Comparison of ENCODE assay signal across 26 cellular contexts in the genomic region with DNA sequence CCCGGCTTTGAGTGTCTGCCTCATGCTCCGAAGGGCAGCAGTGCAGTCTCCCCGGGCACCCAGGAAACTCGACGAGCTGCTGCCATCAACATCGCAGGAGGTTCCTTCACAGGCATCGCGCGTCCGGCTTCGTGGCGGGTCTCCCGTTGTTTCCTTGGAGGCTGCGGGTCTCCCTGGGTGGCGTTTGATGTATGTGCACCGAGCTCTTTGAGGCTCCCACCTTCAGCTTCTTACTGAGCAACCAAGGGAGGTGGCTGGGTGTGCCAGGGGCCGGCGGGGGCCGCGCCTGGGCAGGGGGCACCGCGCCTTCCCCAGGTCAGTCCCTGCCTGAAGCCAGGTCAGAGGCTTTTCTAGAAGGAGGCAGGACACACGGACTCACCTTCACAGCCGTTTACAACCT. TPM values are rescaled to one million over a fixed set of nuclear protein-coding genes. Genes with fewer than 3 reads are reported as not detected.
DNase-seq lines count a peak whose midpoint lies in the region; ATAC-seq and TF ChIP-seq lines count a peak whose summit lies in the region.
"Had no signal": no experiment of that assay in that cellular context is flagged by ENCODE, and none has a peak within 500 bp of the region (broad histone marks: within the 10 kb centered on the region; RNA-seq: fewer than 3 reads in every experiment).

No MANE protein-coding gene starts in this region.

- no peaks in the 10 kb centered on the region for H3K79me1 ChIP-seq in neuronal stem cell (ENCODE audit: low read depth, low read length)

- peaks cover 9 to 10% of the 10 kb centered on the region in 2 donors for H3K9me3 Mint-ChIP-seq in stimulated activated naive B cell treated with anti-CD40 and anti-IgM and Interleukin-4, amounts not matched to agents 10 μg/mL and 1 μg/mL and 100 μg/mL, for 72 hours
- H3K9me3 Mint-ChIP-seq in natural killer cell treated with Interleukin-12 subunit alpha and Interleukin-12 subunit beta and Interleukin-15 and Interleukin-18, amount 100 ng/mL, for 72 hours, result no peaks in the 10 kb centered on the region
- H3K9me3 Mint-ChIP-seq: CD8-positive, alpha-beta memory T cell had no signal

- no peak overlapping the region for H3K4ac ChIP-seq in neuronal stem cell (ENCODE audit: low read length)

- no peaks in the 10 kb centered on the region for H3K4me1 Mint-ChIP-seq in stimulated activated naive B cell treated with anti-CD40 and anti-IgM and Interleukin-4, amounts not matched to agents 10 μg/mL and 1 μg/mL and 100 μg/mL, for 72 hours
- H3K4me1 Mint-ChIP-seq in natural killer cell treated with Interleukin-12 subunit alpha and Interleukin-12 subunit beta and Interleukin-15 and Interleukin-18, amount 100 ng/mL, for 72 hours (ENCODE audit: low read depth in 2 of 2), result peaks cover 0 to 3% of the 10 kb centered on the region in 2 donors
- H3K4me1 Mint-ChIP-seq: CD14-positive monocyte had no signal

- POLR2A ChIA-PET in RWPE1 (lab: Yijun Ruan, JAX; ENCODE audit: low non-redundant PET), result no interaction called here

- no peak overlapping the region for H4K91ac ChIP-seq in neuronal stem cell (ENCODE audit: low read depth, low read length, poor library complexity)

- H3K4me2 ChIP-seq in BLaER1 (peak overlapping the region; percentile 43; the same call in 1 of the 2 replicates), neuronal stem cell (ENCODE audit: insufficient read depth, low read length, poor library complexity, severe bottlenecking) (no peak overlapping the region)
- H3K4me2 ChIP-seq in BLaER1 treated with 17β-estradiol and CSF1 and Interleukin-3, amounts not matched to agents 10 nM and 100 nM, result peak overlapping the region in 6 of 11 experiments; percentile 19 to 92 (median 43); a peak in 8 of 22 replicates

- H3K27me3 Mint-ChIP-seq in stimulated activated naive B cell treated with anti-CD40 and anti-IgM and Interleukin-4, amounts not matched to agents 10 μg/mL and 1 μg/mL and 100 μg/mL, for 72 hours, result peaks cover 23 to 54% of the 10 kb centered on the region in 2 donors
- H3K27me3 Mint-ChIP-seq in natural killer cell treated with Interleukin-12 subunit alpha and Interleukin-12 subunit beta and Interleukin-15 and Interleukin-18, amount 100 ng/mL, for 72 hours, result no peaks in the 10 kb centered on the region
- H3K27me3 Mint-ChIP-seq: CD4-positive, alpha-beta memory T cell; CD4-positive, CD25-positive, alpha-beta regulatory T cell had no signal

- peak overlapping the region; percentile 80 for H3K23ac ChIP-seq in neuronal stem cell (ENCODE audit: low read depth, low read length, poor library complexity)

- H3K9ac ChIP-seq in BLaER1 (no peak overlapping the region), neuronal stem cell (ENCODE audit: low read depth, low read length, poor library complexity) (no peak overlapping the region)
- H3K9ac ChIP-seq in BLaER1 treated with 17β-estradiol and CSF1 and Interleukin-3, amounts not matched to agents 10 nM and 100 nM, result peak overlapping the region in 1 of 11 experiments; percentile 14; a peak in 1 of 22 replicates

- H2BK5ac ChIP-seq in neuronal stem cell (ENCODE audit: low read length), result peak overlapping the region; percentile 66

- no peak for DNase-seq in RWPE1 (ENCODE audit: low spot score)
- no peak for DNase-seq in neuronal stem cell (ENCODE audit: low spot score)
- no peak for DNase-seq in stimulated activated naive B cell treated with anti-CD40 and anti-IgM and Interleukin-4, amounts not matched to agents 10 μg/mL and 1 μg/mL and 100 μg/mL, for 72 hours
- no peak for DNase-seq in natural killer cell treated with Interleukin-12 subunit alpha and Interleukin-12 subunit beta and Interleukin-15 and Interleukin-18, amount 100 ng/mL, for 72 hours (ENCODE audit: low spot score)
- DNase-seq: 8988T; ACHN; BE2C; C1 segment of cervical spinal cord; CD4-positive, alpha-beta memory T cell; CD4-positive, CD25-positive, alpha-beta regulatory T cell; CD8-positive, alpha-beta memory T cell; COR-L47; DMS 273 treated with DMSO at 0.1 percent for 48 hours; DMS153; DMS53; DMS79; DND-41; EL; GDM1 had no signal

- no peak overlapping the region for H3K4me3 ChIP-seq in BLaER1
- H3K4me3 ChIP-seq in BLaER1 treated with 17β-estradiol and CSF1 and Interleukin-3, amounts not matched to agents 10 nM and 100 nM, result no peak overlapping the region
- no peak overlapping the region for H3K4me3 ChIP-seq in neuronal stem cell (ENCODE audit: low read length in 2 of 2)
- H3K4me3 ChIP-seq: GM12878 had no signal

- peak overlapping the region; percentile 89 for H3K18ac ChIP-seq in neuronal stem cell (ENCODE audit: low read length)

- peak overlapping the region; percentile 92 for H2BK15ac ChIP-seq in neuronal stem cell (ENCODE audit: low read length)

- no peak overlapping the region for H3K14ac ChIP-seq in neuronal stem cell (ENCODE audit: low read length)

- CTCF ChIA-PET in RWPE1 (lab: Yijun Ruan, JAX), result interaction anchor here (0.6 kb wide), 1 partner anchor 168 kb away, joined by 3 read pairs; no protein-coding TSS in a partner anchor

- H3K4me3 Mint-ChIP-seq in stimulated activated naive B cell treated with anti-CD40 and anti-IgM and Interleukin-4, amounts not matched to agents 10 μg/mL and 1 μg/mL and 100 μg/mL, for 72 hours, result no peak overlapping the region
- no peak overlapping the region for H3K4me3 Mint-ChIP-seq in natural killer cell treated with Interleukin-12 subunit alpha and Interleukin-12 subunit beta and Interleukin-15 and Interleukin-18, amount 100 ng/mL, for 72 hours
- H3K4me3 Mint-ChIP-seq: CD14-positive monocyte; CD4-positive, alpha-beta memory T cell; CD4-positive, CD25-positive, alpha-beta regulatory T cell had no signal

- no peak overlapping the region for H2AFZ ChIP-seq in neuronal stem cell (ENCODE audit: low read length)

- TF ChIP-seq CTCF in RWPE1 (conservative IDR thresholded peaks at IDR 0.05; ENCODE audit: low read depth), result no peak

- no peaks in the 10 kb centered on the region for H3K36me3 ChIP-seq in BLaER1
- no peaks in the 10 kb centered on the region for H3K36me3 ChIP-seq in BLaER1 treated with 17β-estradiol and CSF1 and Interleukin-3, amounts not matched to agents 10 nM and 100 nM
- no peaks in the 10 kb centered on the region for H3K36me3 ChIP-seq in neuronal stem cell (replicated peaks in 1 of 2; ENCODE audit: control insufficient read depth in 2 of 2, insufficient read depth in 2 of 2, low read length in 2 of 2)
- H3K36me3 ChIP-seq: BE2C had no signal

- no peaks in the 10 kb centered on the region for H3K9me3 ChIP-seq in BLaER1
- peaks cover 0 to 8% (median 0%) of the 10 kb centered on the region in 11 experiments; a peak in 3 of 22 replicates for H3K9me3 ChIP-seq in BLaER1 treated with 17β-estradiol and CSF1 and Interleukin-3, amounts not matched to agents 10 nM and 100 nM (replicated peaks in 1 of 11)
- H3K9me3 ChIP-seq in neuronal stem cell (replicated peaks in 1 of 2; ENCODE audit: control insufficient read depth in 2 of 2, insufficient read depth in 1 of 2, low read depth in 1 of 2, low read length in 2 of 2), result peaks cover 3 to 5% of the 10 kb centered on the region in 2 donors
- H3K9me3 ChIP-seq: BE2C had no signal

- H3K4me1 ChIP-seq in BLaER1, result peaks cover 94% of the 10 kb centered on the region
- H3K4me1 ChIP-seq in BLaER1 treated with 17β-estradiol and CSF1 and Interleukin-3, amounts not matched to agents 10 nM and 100 nM, result peaks cover 0 to 92% (median 80%) of the 10 kb centered on the region in 10 experiments; a peak in 18 of 20 replicates
- H3K4me1 ChIP-seq in neuronal stem cell (ENCODE audit: control insufficient read depth in 2 of 2, insufficient read depth in 1 of 2, low read depth in 1 of 2, low read length in 2 of 2), result peaks cover 22 to 24% of the 10 kb centered on the region in 2 donors
- H3K4me1 ChIP-seq: BE2C had no signal

- H2BK120ac ChIP-seq in neuronal stem cell (ENCODE audit: low read depth, low read length), result no peak overlapping the region

- peaks cover 5 to 9% of the 10 kb centered on the region in 2 donors for H3K36me3 Mint-ChIP-seq in stimulated activated naive B cell treated with anti-CD40 and anti-IgM and Interleukin-4, amounts not matched to agents 10 μg/mL and 1 μg/mL and 100 μg/mL, for 72 hours
- no peaks in the 10 kb centered on the region for H3K36me3 Mint-ChIP-seq in natural killer cell treated with Interleukin-12 subunit alpha and Interleukin-12 subunit beta and Interleukin-15 and Interleukin-18, amount 100 ng/mL, for 72 hours
- H3K36me3 Mint-ChIP-seq: CD14-positive monocyte; CD4-positive, alpha-beta memory T cell; CD4-positive, CD25-positive, alpha-beta regulatory T cell; CD8-positive, alpha-beta memory T cell had no signal

- ATAC-seq in stimulated activated naive B cell treated with anti-CD40 and anti-IgM and Interleukin-4, amounts not matched to agents 10 μg/mL and 1 μg/mL and 100 μg/mL, for 72 hours (replicated peaks), result no peak
- no peak for ATAC-seq in natural killer cell treated with Interleukin-12 subunit alpha and Interleukin-12 subunit beta and Interleukin-15 and Interleukin-18, amount 100 ng/mL, for 72 hours
- ATAC-seq in esophagus mucosa, result no peak
- ATAC-seq: GM12878 had no signal

- H4K20me1 ChIP-seq in BLaER1, result no peaks in the 10 kb centered on the region
- H4K20me1 ChIP-seq in BLaER1 treated with 17β-estradiol and CSF1 and Interleukin-3, amounts not matched to agents 10 nM and 100 nM, result peaks cover 0 to 50% (median 0%) of the 10 kb centered on the region in 11 experiments; a peak in 8 of 22 replicates

- peak overlapping the region; percentile 90 for H2AK5ac ChIP-seq in neuronal stem cell (ENCODE audit: low read depth, low read length)

- H2BK12ac ChIP-seq in neuronal stem cell (ENCODE audit: low read length), result no peak overlapping the region

- no peak overlapping the region for H3K27ac Mint-ChIP-seq in stimulated activated naive B cell treated with anti-CD40 and anti-IgM and Interleukin-4, amounts not matched to agents 10 μg/mL and 1 μg/mL and 100 μg/mL, for 72 hours
- no peak overlapping the region for H3K27ac Mint-ChIP-seq in natural killer cell treated with Interleukin-12 subunit alpha and Interleukin-12 subunit beta and Interleukin-15 and Interleukin-18, amount 100 ng/mL, for 72 hours
- H3K27ac Mint-ChIP-seq: CD14-positive monocyte; CD4-positive, alpha-beta memory T cell; CD4-positive, CD25-positive, alpha-beta regulatory T cell had no signal

- no peak overlapping the region for H4K8ac ChIP-seq in neuronal stem cell (ENCODE audit: low read depth, low read length)

- H3K27ac ChIP-seq in BLaER1, result no peak overlapping the region
- no peak overlapping the region for H3K27ac ChIP-seq in BLaER1 treated with 17β-estradiol and CSF1 and Interleukin-3, amounts not matched to agents 10 nM and 100 nM
- H3K27ac ChIP-seq in RWPE1, result peak overlapping the region; percentile 96
- H3K27ac ChIP-seq in neuronal stem cell (replicated peaks; ENCODE audit: low read length), result no peak overlapping the region

- H3K27me3 ChIP-seq in BLaER1, result peaks cover 18% of the 10 kb centered on the region
- peaks cover 15 to 34% (median 23%) of the 10 kb centered on the region in 11 experiments; a peak in 18 of 22 replicates for H3K27me3 ChIP-seq in BLaER1 treated with 17β-estradiol and CSF1 and Interleukin-3, amounts not matched to agents 10 nM and 100 nM
- peaks cover 0 to 61% (median 0%) of the 10 kb centered on the region in 3 experiments for H3K27me3 ChIP-seq in neuronal stem cell (ENCODE audit: control insufficient read depth in 3 of 3, insufficient read depth in 3 of 3, low read depth in 1 of 3, low read length in 3 of 3)
- H3K27me3 ChIP-seq: BE2C had no signal

- WGBS in neuronal stem cell (ENCODE audit: extremely low coverage in 2 of 2, insufficient read length in 2 of 2, insufficient replicate concordance in 1 of 2), 2 donors, result no CpG with 5 or more reads among the region's 24 CpGs

RNA-seq across cellular contexts. Expression of a gene that starts 21.6 kb away (rescaled TPM):
- polyA plus RNA-seq in neuronal stem cell (2013, experiment 1 of 2), result 12.4 TPM
- polyA plus RNA-seq in neuronal stem cell (2013, experiment 2 of 2), result 12.5 TPM
- 10 to 100 TPM; 10.7 to 18.9 TPM for total RNA-seq in natural killer cell treated with Interleukin-12 subunit alpha and Interleukin-12 subunit beta and Interleukin-15 and Interleukin-18, amount 100 ng/mL, for 72 hours
- total RNA-seq in esophagus mucosa, result 17.7 TPM

RNA-seq across cellular contexts. Expression of a gene that starts 42.2 kb away (rescaled TPM):
- polyA plus RNA-seq in neuronal stem cell (2013, experiment 1 of 2), result 4.2 TPM
- 4.0 TPM for polyA plus RNA-seq in neuronal stem cell (2013, experiment 2 of 2)
- 1 to 10 TPM; 5.5 to 6.9 TPM for total RNA-seq in natural killer cell treated with Interleukin-12 subunit alpha and Interleukin-12 subunit beta and Interleukin-15 and Interleukin-18, amount 100 ng/mL, for 72 hours
- total RNA-seq in esophagus mucosa, result 21.0 TPM
- total RNA-seq: A673, Daoy had no signal
- polyA plus RNA-seq: CD14-positive monocyte had no signal

RNA-seq across cellular contexts. Expression of a gene that starts 42.3 kb away (rescaled TPM):
- 63.2 TPM for polyA plus RNA-seq in neuronal stem cell (2013, experiment 1 of 2)
- polyA plus RNA-seq in neuronal stem cell (2013, experiment 2 of 2), result 64.3 TPM
- total RNA-seq in natural killer cell treated with Interleukin-12 subunit alpha and Interleukin-12 subunit beta and Interleukin-15 and Interleukin-18, amount 100 ng/mL, for 72 hours, result 100 to 1,000 TPM; 139 to 161 TPM
- 167 TPM for total RNA-seq in esophagus mucosa

RNA-seq across cellular contexts. Expression of a gene that starts 42.6 kb away (rescaled TPM):
- 7.1 TPM for polyA plus RNA-seq in neuronal stem cell (2013, experiment 1 of 2)
- 7.9 TPM for polyA plus RNA-seq in neuronal stem cell (2013, experiment 2 of 2)
- total RNA-seq in natural killer cell treated with Interleukin-12 subunit alpha and Interleukin-12 subunit beta and Interleukin-15 and Interleukin-18, amount 100 ng/mL, for 72 hours, result 1 to 10 TPM; 4.0 to 7.5 TPM
- total RNA-seq in esophagus mucosa, result 8.4 TPM
